In genomic region chr6:4008324-4009047, GRCh38 we compare ENCODE assay signal across 9 cellular contexts.
DNase-seq lines count a peak whose midpoint lies in the region; ATAC-seq and TF ChIP-seq lines count a peak whose summit lies in the region.
"Had no signal": no experiment of that assay in that cellular context is flagged by ENCODE, and none has a peak within 500 bp of the region (broad histone marks: within the 10 kb centered on the region; RNA-seq: fewer than 3 reads in every experiment).

No MANE protein-coding gene starts in this region.

- ATAC-seq in T-cell (replicated peaks in 1 of 4), result peak in 3 of 4 experiments; percentile 53 to 77 (median 59)

- peaks cover 50% of the 10 kb centered on the region for H3K4me1 Mint-ChIP-seq in activated CD4-positive, alpha-beta T cell treated with anti-CD3 and anti-CD28 coated beads, Interleukin-2, amount 10 ng/mL, durations not matched to agents 7 days and 5 days
- H3K4me1 Mint-ChIP-seq in T-cell, result peaks cover 55 to 59% (median 56%) of the 10 kb centered on the region in 3 donors

- TF ChIP-seq CTCF in fibroblast of pulmonary artery (IDR thresholded peaks at IDR 0.05; ENCODE audit: low read length, missing control alignments), result peak; percentile 64
- peak in 3 of 4 experiments; percentile 54 to 87 (median 86) for TF ChIP-seq CTCF in prostate gland (IDR thresholded peaks at IDR 0.05)

- H3K27ac ChIP-seq in prostate gland, result peak overlapping the region; percentile 42 to 43

- peaks cover 26% of the 10 kb centered on the region for H3K36me3 Mint-ChIP-seq in activated CD4-positive, alpha-beta T cell treated with anti-CD3 and anti-CD28 coated beads, Interleukin-2, amount 10 ng/mL, durations not matched to agents 7 days and 5 days (ENCODE audit: low read depth)
- peaks cover 16% of the 10 kb centered on the region for H3K36me3 Mint-ChIP-seq in T-cell

- CTCF ChIA-PET in activated CD4-positive, alpha-beta T cell treated with anti-CD3 and anti-CD28 coated beads, Interleukin-2, amount 10 ng/mL, durations not matched to agents 7 days and 5 days (lab: Charles Lee), result interaction anchor here (0.9 to 1.4 kb wide), 4 partner anchors 13 to 276 kb away, joined by 3 to 4 read pairs (median 3); partner anchors contain the start of gene FAM50B
- CTCF ChIA-PET in T-cell (lab: Charles Lee), result interaction anchor here (1.0 to 2.5 kb wide), 9 partner anchors 9 to 276 kb away, joined by 3 to 24 read pairs (median 4); partner anchors contain the start of gene FAM50B (in 1 of the 2)

- no peak overlapping the region for H3K4me3 Mint-ChIP-seq in activated CD4-positive, alpha-beta T cell treated with anti-CD3 and anti-CD28 coated beads, Interleukin-2, amount 10 ng/mL, durations not matched to agents 7 days and 5 days
- no peak overlapping the region for H3K4me3 Mint-ChIP-seq in T-cell
- H3K4me3 Mint-ChIP-seq: stimulated activated naive B cell treated with anti-CD40 and anti-IgM and Interleukin-4, amounts not matched to agents 10 μg/mL and 1 μg/mL and 100 μg/mL, for 72 hours had no signal

- no peaks in the 10 kb centered on the region for H3K36me3 ChIP-seq in prostate gland

- intact Hi-C loops in prostate gland (cut with DNase I), result no loop called here

- peaks cover 3% of the 10 kb centered on the region for H3K9me3 Mint-ChIP-seq in activated CD4-positive, alpha-beta T cell treated with anti-CD3 and anti-CD28 coated beads, Interleukin-2, amount 10 ng/mL, durations not matched to agents 7 days and 5 days
- H3K9me3 Mint-ChIP-seq in T-cell, result no peaks in the 10 kb centered on the region
- H3K9me3 Mint-ChIP-seq: stimulated activated naive B cell treated with anti-CD40 and anti-IgM and Interleukin-4, amounts not matched to agents 10 μg/mL and 1 μg/mL and 100 μg/mL, for 72 hours had no signal

- H3K9me3 ChIP-seq in prostate gland, result no peaks in the 10 kb centered on the region

- no peak overlapping the region for H3K27ac Mint-ChIP-seq in activated CD4-positive, alpha-beta T cell treated with anti-CD3 and anti-CD28 coated beads, Interleukin-2, amount 10 ng/mL, durations not matched to agents 7 days and 5 days
- peak overlapping the region in 1 of 2 donors; percentile 67 for H3K27ac Mint-ChIP-seq in T-cell
- H3K27ac Mint-ChIP-seq: stimulated activated naive B cell treated with anti-CD40 and anti-IgM and Interleukin-4, amounts not matched to agents 10 μg/mL and 1 μg/mL and 100 μg/mL, for 72 hours had no signal

- TF ChIP-seq POLR2A in prostate gland (IDR thresholded peaks at IDR 0.05), result no peak

- H3K4me3 ChIP-seq in fibroblast of pulmonary artery (replicated peaks; ENCODE audit: low read depth, low read length), result no peak overlapping the region
- no peak overlapping the region for H3K4me3 ChIP-seq in prostate gland

- peaks cover 3% of the 10 kb centered on the region for H3K4me1 ChIP-seq in prostate gland (replicated peaks)

- H3K27me3 Mint-ChIP-seq in activated CD4-positive, alpha-beta T cell treated with anti-CD3 and anti-CD28 coated beads, Interleukin-2, amount 10 ng/mL, durations not matched to agents 7 days and 5 days, result no peaks in the 10 kb centered on the region
- no peaks in the 10 kb centered on the region for H3K27me3 Mint-ChIP-seq in T-cell
- H3K27me3 Mint-ChIP-seq: stimulated activated naive B cell treated with anti-CD40 and anti-IgM and Interleukin-4, amounts not matched to agents 10 μg/mL and 1 μg/mL and 100 μg/mL, for 72 hours had no signal

- WGBS in prostate gland, result 53% methylated on average over 3 of the region's 3 CpGs

- DNase-seq in activated CD4-positive, alpha-beta T cell treated with anti-CD3 and anti-CD28 coated beads, Interleukin-2, amount 10 ng/mL, durations not matched to agents 7 days and 5 days, result peak; percentile 43
- no peak for DNase-seq in activated CD4-positive, alpha-beta T cell treated with anti-CD3 and anti-CD28 coated beads for 1 hour
- DNase-seq in NCI-H1105 (lab: John Stamatoyannopoulos, UW) (peak; percentile 19), T-cell (peak in 7 of 34 experiments; percentile 10 to 30 (median 15)), fibroblast of pulmonary artery (ENCODE audit: low read depth) (peak; percentile 90), prostate gland (ENCODE audit: low spot score) (peak; percentile 60), 8988T (no peak), DMS153 treated with DMSO at 0.1 percent for 48 hours (lab: John Stamatoyannopoulos, UW; ENCODE audit: unreplicated experiment) (no peak)
- DNase-seq: stimulated activated naive B cell treated with anti-CD40 and anti-IgM and Interleukin-4, amounts not matched to agents 10 μg/mL and 1 μg/mL and 100 μg/mL, for 72 hours had no signal

- POLR2A ChIA-PET in activated CD4-positive, alpha-beta T cell treated with anti-CD3 and anti-CD28 coated beads, Interleukin-2, amount 10 ng/mL, durations not matched to agents 7 days and 5 days (lab: Charles Lee), result no interaction called here
- POLR2A ChIA-PET in T-cell (lab: Charles Lee), result interaction anchor here in 1 of 2 donors (1.0 kb wide), 1 partner anchor 13 kb away, joined by 5 read pairs; a partner anchor contains a TSS

- no peaks in the 10 kb centered on the region for H3K27me3 ChIP-seq in prostate gland (replicated peaks; ENCODE audit: insufficient read depth)

Comparison
In these comparisons a context has a peak if more than half of its experiments do, and no peak if none do; other contexts are left out.
1. DNase-seq: peak in activated CD4-positive, alpha-beta T cell treated with anti-CD3 and anti-CD28 coated beads, Interleukin-2, amount 10 ng/mL, durations not matched to agents 7 days and 5 days (single experiment), NCI-H1105 (single experiment), fibroblast of pulmonary artery (single experiment) and prostate gland (single experiment); none in activated CD4-positive, alpha-beta T cell treated with anti-CD3 and anti-CD28 coated beads for 1 hour (single experiment), 8988T (single experiment) and DMS153 treated with DMSO at 0.1 percent for 48 hours (single experiment).